8 cellular contexts compared by ENCODE assay signal in genomic region chr20:32761831-32762753, GRCh38.
A peak's percentile ranks its signal among the peaks of the same experiment; 100 is the strongest.
DNase-seq lines count a peak whose midpoint lies in the region; ATAC-seq and TF ChIP-seq lines count a peak whose summit lies in the region.

Gene DNMT3B (plus strand): TSS chr20:32762385. CDS start chr20:32780324, 17,939 bp downstream.

- ATAC-seq in GM18868 (IDR thresholded peaks at IDR 0.05; ENCODE audit: unreplicated experiment) (peak; percentile 62), HG03442 (IDR thresholded peaks at IDR 0.05; ENCODE audit: unreplicated experiment) (peak; percentile 56)

- peak within 1 kb of the TSS; percentile 78 for H3K9ac ChIP-seq in mucosa of stomach (ENCODE audit: low read length)

- peak; percentile 29 for TF ChIP-seq POLR2A in erythroblast (IDR thresholded peaks at IDR 0.05; ENCODE audit: low read length)

- no peaks in the 10 kb centered on the region for H3K36me3 ChIP-seq in mucosa of stomach (ENCODE audit: control insufficient read depth, insufficient read depth, low read length)

- DNase-seq in AG08396 (ENCODE audit: low spot score) (peak; percentile 95), NOMO-1 treated with dmso at 0.1 percent for 144 hours (lab: John Stamatoyannopoulos, UW; ENCODE audit: unreplicated experiment) (peak; percentile 42), activated T-cell treated with anti-CD3 and anti-CD28 coated beads for 1 hour (ENCODE audit: low read depth) (peak; percentile 62), erythroblast (lab: John Stamatoyannopoulos, UW) (peak; percentile 74 to 80)
- DNase-seq in stimulated activated CD8-positive, alpha-beta memory T cell treated with anti-CD3 and anti-CD28 coated beads, Interleukin-4, amount 100 ng/mL, for 48 hours = peak; percentile 84

- H3K27me3 ChIP-seq in mucosa of stomach (ENCODE audit: control insufficient read depth, insufficient read depth, low read length) = no peaks in the 10 kb centered on the region

- peaks cover 11% of the 10 kb centered on the region for H3K4me1 ChIP-seq in mucosa of stomach (ENCODE audit: control insufficient read depth, insufficient read depth, low read length)

- peak within 1 kb of the TSS; percentile 77 for H3K4me3 ChIP-seq in mucosa of stomach (ENCODE audit: low read length)

- no peaks in the 10 kb centered on the region for H3K9me3 ChIP-seq in mucosa of stomach (ENCODE audit: control insufficient read depth, low read length)

Comparison
In these comparisons a context has a peak if more than half of its experiments do, and no peak if none do; other contexts are left out.
1. Peak in every context shown above with its lines: DNase-seq, ATAC-seq and H3K4me3 ChIP-seq.
2. DNase-seq: peak in every context shown above with its lines; median percentile 95 in AG08396; 84 in stimulated activated CD8-positive, alpha-beta memory T cell treated with anti-CD3 and anti-CD28 coated beads, Interleukin-4, amount 100 ng/mL, for 48 hours; 77 in erythroblast; 62 in activated T-cell treated with anti-CD3 and anti-CD28 coated beads for 1 hour; 42 in NOMO-1 treated with dmso at 0.1 percent for 144 hours.